11 cellular contexts compared by ENCODE assay signal in the genomic region with DNA sequence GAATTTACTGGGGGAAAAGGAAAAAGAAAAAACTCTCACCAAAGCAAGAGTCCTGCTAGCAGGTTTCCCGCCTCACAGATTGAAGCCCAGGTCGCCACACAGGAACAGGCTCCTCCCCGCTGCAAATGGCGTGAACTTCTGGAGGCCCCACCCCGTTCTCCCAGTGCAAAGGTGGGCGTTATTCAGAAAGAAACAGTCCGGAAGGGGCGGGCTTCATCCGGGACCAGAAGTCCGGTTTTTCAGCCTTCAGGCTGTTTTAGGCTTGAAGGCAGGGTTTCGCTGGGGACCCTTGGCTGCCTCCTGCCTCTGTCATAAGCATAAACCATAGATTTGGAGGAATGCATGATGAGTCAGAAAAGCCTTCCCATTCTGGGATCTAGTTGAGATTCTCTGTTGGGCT.
DNase-seq lines count a peak whose midpoint lies in the region; ATAC-seq and TF ChIP-seq lines count a peak whose summit lies in the region.
"Had no signal": no experiment of that assay in that cellular context is flagged by ENCODE, and none has a peak within 500 bp of the region (broad histone marks: within the 10 kb centered on the region; RNA-seq: fewer than 3 reads in every experiment).

No MANE protein-coding gene starts in this region.

- H3K4me2 ChIP-seq in Karpas-422 (ENCODE audit: low read depth, low read length, poor library complexity, severe bottlenecking): no peak overlapping the region

- H4K20me1 ChIP-seq in Karpas-422 (ENCODE audit: insufficient read depth, low read depth, low read length): peaks cover 3% of the 10 kb centered on the region; the same call in 1 of the 2 replicates

- H3K36me3 ChIP-seq in Karpas-422 (ENCODE audit: insufficient read depth, low read length) (no peaks in the 10 kb centered on the region), muscle layer of duodenum (ENCODE audit: control insufficient read depth in 1 of 2, insufficient read depth in 2 of 2, low read length in 2 of 2) (no peaks in the 10 kb centered on the region)
- H3K36me3 ChIP-seq: ascending aorta, SJSA1 had no signal

- H2AFZ ChIP-seq in Karpas-422 (ENCODE audit: low read length): peak overlapping the region; percentile 17

- no peaks in the 10 kb centered on the region for H3K79me2 ChIP-seq in Karpas-422 (ENCODE audit: low read length)

- peaks cover 18% of the 10 kb centered on the region for H3K27me3 ChIP-seq in Karpas-422 (ENCODE audit: low read length)
- H3K27me3 ChIP-seq in muscle layer of duodenum (ENCODE audit: low read depth, low read length): no peaks in the 10 kb centered on the region
- H3K27me3 ChIP-seq: ascending aorta, SJSA1 had no signal

- no peak for ATAC-seq in HG03571 (IDR thresholded peaks at IDR 0.05; ENCODE audit: unreplicated experiment)

- H3K4me1 ChIP-seq in Karpas-422 (ENCODE audit: low read length) (no peaks in the 10 kb centered on the region), muscle layer of duodenum (ENCODE audit: control insufficient read depth in 1 of 2, insufficient read depth in 2 of 2, low read length in 2 of 2) (no peaks in the 10 kb centered on the region)
- H3K4me1 ChIP-seq: ascending aorta, SJSA1 had no signal

- DNase-seq in AG10803 (ENCODE audit: low read depth) (peak; percentile 17), Karpas-422 (no peak), ecto neural progenitor cell (ENCODE audit: low spot score) (peak; percentile 53), inferior parietal cortex (ENCODE audit: extremely low spot score) (no peak), NCI-H446 treated with DMSO at 0.1 percent for 48 hours (lab: John Stamatoyannopoulos, UW) (no peak)
- DNase-seq in stimulated activated CD4-positive, alpha-beta T cell treated with anti-CD3 and anti-CD28 coated beads, Interleukin-12 subunit alpha, Interleukin-12 subunit beta, amount 100 ng/mL, for 4 hours: no peak
- DNase-seq: DMS153 had no signal

- H3K4me3 ChIP-seq in AG10803 (ENCODE audit: low read length) (peak overlapping the region; percentile 36), Karpas-422 (ENCODE audit: low read length) (no peak overlapping the region), muscle layer of duodenum (ENCODE audit: low read depth in 1 of 2, low read length in 2 of 2) (peak overlapping the region; percentile 41 to 42)
- H3K4me3 ChIP-seq: SJSA1 had no signal

- no peak overlapping the region for H3K27ac ChIP-seq in Karpas-422 (ENCODE audit: low read length)
- no peak overlapping the region for H3K27ac ChIP-seq in muscle layer of duodenum (ENCODE audit: low read length)
- H3K27ac ChIP-seq: ascending aorta, SJSA1 had no signal

- 0 out of 2 replicates have a peak, but pooled peaks cover 4% of the 10 kb centered on the region for H3K9me2 ChIP-seq in Karpas-422 (replicated peaks; ENCODE audit: insufficient read depth, low read length)

- no peak overlapping the region for H3K9ac ChIP-seq in Karpas-422 (ENCODE audit: low read length)

- H3K9me3 ChIP-seq in Karpas-422 (ENCODE audit: low read length) (no peaks in the 10 kb centered on the region), muscle layer of duodenum (ENCODE audit: control insufficient read depth in 1 of 2, low read length in 2 of 2) (no peaks in the 10 kb centered on the region)
- H3K9me3 ChIP-seq: ascending aorta, SJSA1 had no signal

- no peak for TF ChIP-seq CTCF in AG10803 (conservative IDR thresholded peaks at IDR 0.05; ENCODE audit: low read length)

Comparison
In these comparisons a context has a peak if more than half of its experiments do, and no peak if none do; other contexts are left out.
1. DNase-seq: peak in AG10803 (single experiment) and ecto neural progenitor cell (single experiment); none in Karpas-422 (single experiment), inferior parietal cortex (single experiment), NCI-H446 treated with DMSO at 0.1 percent for 48 hours (single experiment) and stimulated activated CD4-positive, alpha-beta T cell treated with anti-CD3 and anti-CD28 coated beads, Interleukin-12 subunit alpha, Interleukin-12 subunit beta, amount 100 ng/mL, for 4 hours (single experiment).